ENCODE assay signal across 29 cellular contexts in genomic region chr3:134681527-134681910, GRCh38. TPM values are rescaled to one million over a fixed set of nuclear protein-coding genes. Genes with fewer than 3 reads are reported as not detected.
"Had no signal": no experiment of that assay in that cellular context is flagged by ENCODE, and none has a peak within 500 bp of the region (broad histone marks: within the 10 kb centered on the region; RNA-seq: fewer than 3 reads in every experiment).

No MANE protein-coding gene starts in this region.

- H3K27ac ChIP-seq: suprapubic skin, tibial artery, upper lobe of right lung had no signal

- H3K36me3 ChIP-seq: breast epithelium, heart right ventricle, sigmoid colon, stomach, suprapubic skin, tibial artery, upper lobe of right lung had no signal

- H3K4me3 ChIP-seq: breast epithelium, heart right ventricle, sigmoid colon, stomach, suprapubic skin, tibial artery, upper lobe of right lung had no signal

- DNase-seq: activated CD4-positive, alpha-beta T cell treated with anti-CD3 and anti-CD28 coated beads for 1 hour; activated CD4-positive, alpha-beta T cell treated with anti-CD3 and anti-CD28 coated beads, Interleukin-2, amount 50 U/mL, for 1 hour; activated CD8-positive, alpha-beta T cell treated with anti-CD3 and anti-CD28 coated beads for 36 hours; activated gamma-delta T cell treated with Interleukin-2 at 50 U/mL for 16 hours; activated naive CD8-positive, alpha-beta T cell treated with anti-CD3 and anti-CD28 coated beads, Interleukin-2, amount 50 U/mL, for 24 hours; activated T-cell treated with anti-CD3 and anti-CD28 coated beads, Interleukin-2, amount 50 U/mL, for 4 hours; amygdala; central memory CD4-positive, alpha-beta T cell; endodermal cell; foreskin melanocyte; heart right ventricle; left cardiac atrium; midbrain; natural killer cell; sigmoid colon; stimulated activated CD4-positive, alpha-beta T cell treated with anti-CD3 and anti-CD28 coated beads, Interleukin-15, amount 100 ng/mL, for 24 hours; stimulated activated CD4-positive, alpha-beta T cell treated with anti-CD3 and anti-CD28 coated beads, Interleukin-2, amount 100 ng/mL, for 24 hours; stimulated activated naive B cell treated with anti-CD40 and anti-IgM and Interleukin-4, amounts not matched to agents 10 μg/mL and 1 μg/mL and 100 μg/mL, for 72 hours; stomach; T-helper 2 cell; tibial artery; upper lobe of right lung had no signal

- H3K27me3 ChIP-seq: breast epithelium, heart right ventricle, sigmoid colon, stomach, suprapubic skin, tibial artery, upper lobe of right lung had no signal

- H3K9me3 ChIP-seq: breast epithelium, heart right ventricle, sigmoid colon, stomach, suprapubic skin, tibial artery, upper lobe of right lung had no signal

- ATAC-seq: activated CD8-positive, alpha-beta T cell treated with anti-CD3 and anti-CD28 coated beads for 36 hours; activated naive CD8-positive, alpha-beta T cell treated with anti-CD3 and anti-CD28 coated beads, Interleukin-2, amount 50 U/mL, for 24 hours; activated T-cell treated with anti-CD3 and anti-CD28 coated beads, Interleukin-2, amount 50 U/mL, for 4 hours; activated T-helper 17 cell treated with anti-CD3 and anti-CD28 coated beads, Interleukin-2, amount 50 U/mL, for 72 hours; esophagus mucosa; left cardiac atrium; natural killer cell; stimulated activated naive B cell treated with anti-CD40 and anti-IgM and Interleukin-4, amounts not matched to agents 10 μg/mL and 1 μg/mL and 100 μg/mL, for 72 hours; upper lobe of right lung; WTC11 had no signal

- H3K4me1 ChIP-seq: breast epithelium, suprapubic skin, upper lobe of right lung had no signal

RNA-seq across cellular contexts. Expression of gene KY, which starts 30.7 kb away (rescaled TPM):
- total RNA-seq: activated CD8-positive, alpha-beta T cell treated with anti-CD3 and anti-CD28 coated beads for 36 hours; activated T-cell treated with anti-CD3 and anti-CD28 coated beads, Interleukin-2, amount 50 U/mL, for 4 hours; activated T-helper 17 cell treated with anti-CD3 and anti-CD28 coated beads, Interleukin-2, amount 50 U/mL, for 72 hours; endodermal cell; esophagus mucosa; osteocyte; WTC11 had no signal
- polyA plus RNA-seq: keratinocyte had no signal
